12 cellular contexts compared by ENCODE assay signal in genomic region chr3:34212671-34213070, GRCh38.
DNase-seq lines count a peak whose midpoint lies in the region; ATAC-seq and TF ChIP-seq lines count a peak whose summit lies in the region.
"Had no signal": no experiment of that assay in that cellular context is flagged by ENCODE, and none has a peak within 500 bp of the region (broad histone marks: within the 10 kb centered on the region; RNA-seq: fewer than 3 reads in every experiment).

No MANE protein-coding gene starts in this region.

- H3K27ac Mint-ChIP-seq in MCF 10A (ENCODE audit: low read depth, unreplicated experiment), result peak overlapping the region; percentile 25
- no peak overlapping the region for H3K27ac Mint-ChIP-seq in natural killer cell
- H3K27ac Mint-ChIP-seq: activated T-helper 1 cell treated with anti-CD3 and anti-CD28 coated beads, Interleukin-12 subunit alpha, Interleukin-12 subunit beta, Interleukin-2, Interleukin-4 antibody, amounts not matched to agents 30 ng/mL and 10 ng/mL and 1 ng/mL, durations not matched to agents 14 hours and 24 hours and 36 hours; B cell; memory B cell had no signal

- H3K4me1 Mint-ChIP-seq in MCF 10A (ENCODE audit: insufficient read depth, unreplicated experiment), result peaks cover 9% of the 10 kb centered on the region
- no peaks in the 10 kb centered on the region for H3K4me1 Mint-ChIP-seq in natural killer cell

- H3K4me3 Mint-ChIP-seq in MCF 10A (ENCODE audit: unreplicated experiment) (no peak overlapping the region), natural killer cell (no peak overlapping the region)
- H3K4me3 Mint-ChIP-seq: activated T-helper 1 cell treated with anti-CD3 and anti-CD28 coated beads, Interleukin-12 subunit alpha, Interleukin-12 subunit beta, Interleukin-2, Interleukin-4 antibody, amounts not matched to agents 30 ng/mL and 10 ng/mL and 1 ng/mL, durations not matched to agents 14 hours and 24 hours and 36 hours; B cell; memory B cell had no signal

- intact Hi-C loops in Right ventricle myocardium superior (cut with DNase I) (no loop called here), cardiac septum (cut with DNase I) (no loop called here), MCF 10A (cut with micrococcal nuclease) (no loop called here), natural killer cell (cut with micrococcal nuclease) (no loop called here), testis (cut with DNase I; ENCODE audit: low total_unique reads) (no loop called here)

- POLR2A ChIA-PET in MCF 10A (lab: Yijun Ruan, JAX), result interaction anchor here (0.9 kb wide), 1 partner anchor 19 kb away, joined by 3 read pairs; no protein-coding TSS in a partner anchor

- no peaks in the 10 kb centered on the region for H3K36me3 Mint-ChIP-seq in MCF 10A (ENCODE audit: insufficient read depth, unreplicated experiment)
- H3K36me3 Mint-ChIP-seq in natural killer cell, result no peaks in the 10 kb centered on the region

- CTCF ChIA-PET in MCF 10A (lab: Yijun Ruan, JAX), result interaction anchor here (0.6 to 1.5 kb wide), 4 partner anchors 20 to 472 kb away, joined by 3 to 4 read pairs (median 4); no protein-coding TSS in a partner anchor

- H3K36me3 ChIP-seq in testis (ENCODE audit: low read depth, missing control alignments), result no peaks in the 10 kb centered on the region
- H3K36me3 ChIP-seq: vagina had no signal

- H3K27me3 ChIP-seq in testis, result no peaks in the 10 kb centered on the region
- H3K27me3 ChIP-seq: vagina had no signal

- 41 to 60% methylated on average over 3 of the region's 3 CpGs for WGBS in testis, 2 donors

- TF ChIP-seq CTCF in MCF 10A (IDR thresholded peaks at IDR 0.05; ENCODE audit: unreplicated experiment), result no peak
- TF ChIP-seq CTCF in natural killer cell (IDR thresholded peaks at IDR 0.05), result no peak
- TF ChIP-seq CTCF in testis (IDR thresholded peaks at IDR 0.05), result no peak

- H3K4me3 ChIP-seq in testis, result no peak overlapping the region
- H3K4me3 ChIP-seq: vagina had no signal

- no peaks in the 10 kb centered on the region for H3K4me1 ChIP-seq in testis
- H3K4me1 ChIP-seq: vagina had no signal

- H3K27me3 Mint-ChIP-seq in MCF 10A (ENCODE audit: insufficient read depth, unreplicated experiment), result peaks cover 22% of the 10 kb centered on the region
- peaks cover 0 to 5% of the 10 kb centered on the region in 2 donors for H3K27me3 Mint-ChIP-seq in natural killer cell (ENCODE audit: low read depth in 2 of 2)
- H3K27me3 Mint-ChIP-seq: B cell, memory B cell had no signal

- peak; percentile 47 for DNase-seq in Right ventricle myocardium superior
- no peak for DNase-seq in cardiac septum (ENCODE audit: low spot score)
- DNase-seq in MCF 10A (ENCODE audit: unreplicated experiment), result peak; percentile 78
- no peak for DNase-seq in left lobe of liver (ENCODE audit: low spot score)
- DNase-seq in natural killer cell, result no peak
- DNase-seq in stimulated activated CD4-positive, alpha-beta T cell treated with anti-CD3 and anti-CD28 coated beads, Interleukin-1b, Interleukin-23, amount 100 ng/mL, for 48 hours, result no peak
- DNase-seq in testis, result no peak
- no peak for DNase-seq in HT-29 (ENCODE audit: low spot score)

- ATAC-seq in Right ventricle myocardium superior (ENCODE audit: poor library complexity), result peak; percentile 97
- peak; percentile 72 for ATAC-seq in left lobe of liver
- no peak for ATAC-seq in natural killer cell

- TF ChIP-seq POLR2A in testis (IDR thresholded peaks at IDR 0.05), result no peak

- BruUV-seq in MCF 10A (replicated peaks; lab: Mats Ljungman, UMichigan), result no TSS peak

- no peaks in the 10 kb centered on the region for H3K9me3 ChIP-seq in testis
- H3K9me3 ChIP-seq: vagina had no signal

- H3K9me3 Mint-ChIP-seq in MCF 10A (ENCODE audit: unreplicated experiment) (no peaks in the 10 kb centered on the region), natural killer cell (no peaks in the 10 kb centered on the region)
- H3K9me3 Mint-ChIP-seq: activated T-helper 1 cell treated with anti-CD3 and anti-CD28 coated beads, Interleukin-12 subunit alpha, Interleukin-12 subunit beta, Interleukin-2, Interleukin-4 antibody, amounts not matched to agents 30 ng/mL and 10 ng/mL and 1 ng/mL, durations not matched to agents 14 hours and 24 hours and 36 hours; memory B cell had no signal

- H3K27ac ChIP-seq in testis, result no peak overlapping the region
- H3K27ac ChIP-seq: vagina had no signal

Comparison
In these comparisons a context has a peak if more than half of its experiments do, and no peak if none do; other contexts are left out.
1. DNase-seq: peak in Right ventricle myocardium superior (single experiment) and MCF 10A (single experiment); none in cardiac septum (single experiment), left lobe of liver (single experiment), natural killer cell (single experiment), stimulated activated CD4-positive, alpha-beta T cell treated with anti-CD3 and anti-CD28 coated beads, Interleukin-1b, Interleukin-23, amount 100 ng/mL, for 48 hours (single experiment), testis (single experiment) and HT-29 (single experiment).
2. ATAC-seq: peak in Right ventricle myocardium superior (single experiment) and left lobe of liver (single experiment); none in natural killer cell (0 of 3).